1 cellular context compared by ENCODE assay signal in genomic region chr5:59416441-59416840, GRCh38.
TF ChIP-seq lines count a peak whose summit lies in the region.

No MANE protein-coding gene starts in this region.

TF ChIP-seq in IMR-90, 13 proteins besides CTCF, POLR2A, EP300 and RAD21:
- TF ChIP-seq CEBPB (IDR thresholded peaks at IDR 0.05; ENCODE audit: low read depth, low read length) (0 out of 2 replicates have a peak, but pooled peaks have one; percentile 15), RCOR1 (IDR thresholded peaks at IDR 0.05; ENCODE audit: insufficient replicate concordance, low read length) (no peak)
